Comparison of ENCODE assay signal across 15 cellular contexts in the genomic region with DNA sequence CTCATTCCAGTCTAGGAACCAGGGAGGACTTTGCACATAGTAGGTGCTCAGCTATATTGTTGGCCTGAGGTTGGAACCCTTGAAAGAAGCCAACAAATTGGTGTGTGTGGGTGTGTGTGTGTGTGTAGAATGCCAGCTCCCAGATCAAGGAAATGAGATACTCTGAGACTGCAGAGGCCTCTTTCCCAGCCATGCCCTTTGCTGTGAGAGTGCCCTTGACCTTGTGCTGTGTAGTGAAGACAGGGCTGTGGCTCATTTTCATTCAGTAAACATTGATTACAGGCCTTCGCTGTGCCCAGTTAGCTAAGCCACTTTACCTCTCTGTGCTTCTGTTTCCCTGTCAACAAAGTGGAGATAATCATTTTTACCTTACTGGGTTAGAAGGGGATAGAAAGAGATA. TPM values are rescaled to one million over a fixed set of nuclear protein-coding genes. Genes with fewer than 3 reads are reported as not detected.
"Had no signal": no experiment of that assay in that cellular context is flagged by ENCODE, and none has a peak within 500 bp of the region (broad histone marks: within the 10 kb centered on the region; RNA-seq: fewer than 3 reads in every experiment).

No MANE protein-coding gene starts in this region.

- ATAC-seq: activated T-cell treated with anti-CD3 and anti-CD28 coated beads, Interleukin-2, amount 50 U/mL, for 4 hours; left cardiac atrium had no signal

- DNase-seq: activated CD4-positive, alpha-beta memory T cell treated with anti-CD3 and anti-CD28 coated beads for 36 hours; activated CD4-positive, alpha-beta T cell treated with anti-CD3 and anti-CD28 coated beads for 1 hour; activated effector memory CD4-positive, alpha-beta T cell treated with anti-CD3 and anti-CD28 coated beads, Interleukin-2, amount 50 U/mL, for 16 hours; activated naive CD8-positive, alpha-beta T cell treated with anti-CD3 and anti-CD28 coated beads for 36 hours; activated T-cell treated with anti-CD3 and anti-CD28 coated beads, Interleukin-2, amount 50 U/mL, for 4 hours; brain microvascular endothelial cell; cerebellar nuclear complex; glutamatergic neuron; immature natural killer cell; left cardiac atrium; naive B cell had no signal

- H3K36me3 ChIP-seq: brain microvascular endothelial cell had no signal

- H3K27me3 ChIP-seq: brain microvascular endothelial cell had no signal

- H3K27ac ChIP-seq: brain microvascular endothelial cell, parathyroid adenoma had no signal

- H3K4me3 ChIP-seq: skin epidermis had no signal

RNA-seq across cellular contexts. Expression of a gene that starts 3.2 kb away (rescaled TPM):
- total RNA-seq: activated CD4-positive, alpha-beta memory T cell treated with anti-CD3 and anti-CD28 coated beads for 36 hours; activated naive CD8-positive, alpha-beta T cell treated with anti-CD3 and anti-CD28 coated beads for 36 hours; dermis microvascular lymphatic vessel endothelial cell; fibroblast of villous mesenchyme had no signal
